10 cellular contexts compared by ENCODE assay signal in genomic region chr7:732094-732541, GRCh38. TPM values are rescaled to one million over a fixed set of nuclear protein-coding genes. Genes with fewer than 3 reads are reported as not detected.
DNase-seq lines count a peak whose midpoint lies in the region; ATAC-seq and TF ChIP-seq lines count a peak whose summit lies in the region.
"Had no signal": no experiment of that assay in that cellular context is flagged by ENCODE, and none has a peak within 500 bp of the region (broad histone marks: within the 10 kb centered on the region; RNA-seq: fewer than 3 reads in every experiment).

No MANE protein-coding gene starts in this region.

- peak; percentile 94 for DNase-seq in DMS53 treated with DMSO at 0.1 percent for 48 hours (lab: John Stamatoyannopoulos, UW; ENCODE audit: unreplicated experiment)
- peak; percentile 93 for DNase-seq in NCI-H1694 treated with DMSO at 0.1 percent for 48 hours (lab: John Stamatoyannopoulos, UW)
- peak; percentile 75 for DNase-seq in cerebellar cortex (ENCODE audit: low spot score)
- peak; percentile 76 for DNase-seq in mucosa of gallbladder (ENCODE audit: low spot score)
- DNase-seq in Kasumi-1 (lab: John Stamatoyannopoulos, UW): no peak
- no peak for DNase-seq in NCI-H128 (lab: John Stamatoyannopoulos, UW; ENCODE audit: unreplicated experiment)
- no peak for DNase-seq in mesothelial cell of epicardium (ENCODE audit: low spot score in 2 of 2, unreplicated experiment in 2 of 2)
- DNase-seq: NCI-H1105 had no signal

- no peaks in the 10 kb centered on the region for H3K9me3 Mint-ChIP-seq in mesothelial cell of epicardium
- H3K9me3 Mint-ChIP-seq: central memory CD8-positive, alpha-beta T cell had no signal

- H3K27ac Mint-ChIP-seq in mesothelial cell of epicardium: no peak overlapping the region

- H3K36me3 Mint-ChIP-seq in mesothelial cell of epicardium: peaks cover 11% of the 10 kb centered on the region

- H3K27me3 Mint-ChIP-seq in mesothelial cell of epicardium (ENCODE audit: low read depth): no peaks in the 10 kb centered on the region
- H3K27me3 Mint-ChIP-seq: central memory CD8-positive, alpha-beta T cell had no signal

- peaks cover 8% of the 10 kb centered on the region for H3K4me1 Mint-ChIP-seq in mesothelial cell of epicardium

- no peak overlapping the region for H3K4me3 Mint-ChIP-seq in mesothelial cell of epicardium
- H3K4me3 Mint-ChIP-seq: central memory CD8-positive, alpha-beta T cell had no signal

- no peak for TF ChIP-seq CTCF in mesothelial cell of epicardium (IDR thresholded peaks at IDR 0.05; ENCODE audit: unreplicated experiment)

- no peak for ATAC-seq in HG03108 (IDR thresholded peaks at IDR 0.05; ENCODE audit: unreplicated experiment)

RNA-seq across cellular contexts. Expression of gene PRKAR1B, which starts 5.0 kb away (rescaled TPM):
- total RNA-seq in mucosa of gallbladder (19.9 TPM), mesothelial cell of epicardium (48.0 to 53.7 TPM (median 50.6 TPM) in 3 replicates)

RNA-seq across cellular contexts. Expression of gene DNAAF5, which starts 5.6 kb away (rescaled TPM):
- total RNA-seq in mucosa of gallbladder (30.9 TPM), mesothelial cell of epicardium (33.9 to 39.0 TPM (median 36.9 TPM) in 3 replicates)

Comparison
In these comparisons a context has a peak if more than half of its experiments do, and no peak if none do; other contexts are left out.
1. DNase-seq: peak in DMS53 treated with DMSO at 0.1 percent for 48 hours (single experiment), NCI-H1694 treated with DMSO at 0.1 percent for 48 hours (single experiment), cerebellar cortex (single experiment) and mucosa of gallbladder (single experiment); none in Kasumi-1 (0 of 2), NCI-H128 (single experiment) and mesothelial cell of epicardium (0 of 2).